Comparison of ENCODE assay signal across 1 cellular context in genomic region chr18:57023483-57023882, GRCh38.
A peak's percentile ranks its signal among the peaks of the same experiment; 100 is the strongest.
TF ChIP-seq lines count a peak whose summit lies in the region.

No MANE protein-coding gene starts in this region.

TF ChIP-seq in GM12878, 131 proteins besides CTCF, POLR2A, EP300 and RAD21 (continued from another document):
- TF ChIP-seq CUX1 (IDR thresholded peaks at IDR 0.05; ENCODE audit: insufficient replicate concordance, low read depth, low read length) (peak; percentile 52), ZBTB11 (CRISPR knock-in tag; IDR thresholded peaks at IDR 0.05) (no peak), SMAD1 (IDR thresholded peaks at IDR 0.05; ENCODE audit: low read depth, partially characterized antibody) (peak; percentile 62), SP1 (IDR thresholded peaks at IDR 0.05; ENCODE audit: low read depth, low read length) (no peak), RBBP5 (conservative IDR thresholded peaks at IDR 0.05) (no peak), PKNOX1 (IDR thresholded peaks at IDR 0.05) (peak; percentile 53), PBX3 (IDR thresholded peaks at IDR 0.05; ENCODE audit: insufficient replicate concordance, low read depth, low read length) (no peak), IKZF2 (IDR thresholded peaks at IDR 0.05) (peak; percentile 25 to 44; a peak in 3 of 4 replicates), SREBF2 (IDR thresholded peaks at IDR 0.05; ENCODE audit: low read length) (no peak), BACH1 (IDR thresholded peaks at IDR 0.05; ENCODE audit: borderline replicate concordance) (no peak), DPF2 (IDR thresholded peaks at IDR 0.05) (peak; percentile 30; the same call in 1 of the 2 replicates), MEF2B (IDR thresholded peaks at IDR 0.05; ENCODE audit: partially characterized antibody, poor library complexity, severe bottlenecking) (peak; percentile 41), PAX8 (IDR thresholded peaks at IDR 0.05) (no peak), SIN3A (IDR thresholded peaks at IDR 0.05; ENCODE audit: low read depth, low read length) (no peak), ZSCAN29 (IDR thresholded peaks at IDR 0.05) (no peak), CREB1 (IDR thresholded peaks at IDR 0.05; ENCODE audit: low read depth) (peak; percentile 14; the same call in 1 of the 2 replicates), RB1 (IDR thresholded peaks at IDR 0.05; ENCODE audit: borderline replicate concordance) (no peak), GABPA (IDR thresholded peaks at IDR 0.05; ENCODE audit: low read depth) (no peak), RUNX3 (IDR thresholded peaks at IDR 0.05; ENCODE audit: low read length) (peak; percentile 41; the same call in 1 of the 2 replicates), ATF2 (IDR thresholded peaks at IDR 0.05; ENCODE audit: low read length) (peak; percentile 76), GATAD2B (conservative IDR thresholded peaks at IDR 0.05; ENCODE audit: low read depth) (no peak), KLF5 (IDR thresholded peaks at IDR 0.05; ENCODE audit: partially characterized antibody) (no peak), BCL11A (IDR thresholded peaks at IDR 0.05; ENCODE audit: low read depth, low read length) (0 out of 2 replicates have a peak, but pooled peaks have one; percentile 16), ZNF217 (IDR thresholded peaks at IDR 0.05) (peak; percentile 64; the same call in 1 of the 2 replicates), FOXM1 (IDR thresholded peaks at IDR 0.05; ENCODE audit: low read depth, low read length) (peak; percentile 39; the same call in 1 of the 2 replicates), JUNB (IDR thresholded peaks at IDR 0.05) (peak; percentile 48), NFIC (IDR thresholded peaks at IDR 0.05; ENCODE audit: low read depth, low read length) (peak; percentile 84), MXI1 (IDR thresholded peaks at IDR 0.05; ENCODE audit: low read depth, low read length) (no peak), HDGF (IDR thresholded peaks at IDR 0.05) (no peak), ATF7 (IDR thresholded peaks at IDR 0.05; ENCODE audit: low read depth) (peak; percentile 96), MLLT1 (IDR thresholded peaks at IDR 0.05) (no peak)
